ENCODE assay signal across 1 cellular context in genomic region chr9:128504485-128505413, GRCh38.
TF ChIP-seq lines count a peak whose summit lies in the region.

Gene GLE1 (plus strand): TSS chr9:128504719. CDS start chr9:128504806, 87 bp downstream.

TF ChIP-seq in K562, 482 proteins besides CTCF, POLR2A, EP300 and RAD21 (continued from another document and continues in another):
- TF ChIP-seq THAP12 (CRISPR knock-in tag; IDR thresholded peaks at IDR 0.05) (peak; percentile 53; the same call in 1 of the 2 replicates), NR3C1 (CRISPR knock-in tag; IDR thresholded peaks at IDR 0.05) (peak; percentile 22; the same call in 1 of the 2 replicates), FOXM1 (IDR thresholded peaks at IDR 0.05; ENCODE audit: low read depth) (no peak), FOXM1 (CRISPR knock-in tag; IDR thresholded peaks at IDR 0.05; ENCODE audit: low read depth) (0 out of 2 replicates have a peak, but pooled peaks have one; percentile 60), RBFOX2 (IDR thresholded peaks at IDR 0.05; ENCODE audit: low read depth, low read length) (peak; percentile 87), MYNN (IDR thresholded peaks at IDR 0.05) (peak; percentile 11; the same call in 1 of the 2 replicates), MYNN (CRISPR knock-in tag; IDR thresholded peaks at IDR 0.05) (no peak), ZBTB2 (IDR thresholded peaks at IDR 0.05) (peak; percentile 86), ELF2 (CRISPR knock-in tag; IDR thresholded peaks at IDR 0.05) (peak; percentile 92), GABPB1 (CRISPR knock-in tag; IDR thresholded peaks at IDR 0.05) (peak; percentile 79), HMGN3 (IDR thresholded peaks at IDR 0.05; ENCODE audit: borderline replicate concordance, extremely low read depth, insufficient read length, low read depth, low read length) (peak; percentile 80), GTF2A2 (tag; IDR thresholded peaks at IDR 0.05) (no peak), ZNF436 (CRISPR knock-in tag; IDR thresholded peaks at IDR 0.05) (no peak), ARID4B (CRISPR knock-in tag; IDR thresholded peaks at IDR 0.05) (peak; percentile 92), MEIS2 (IDR thresholded peaks at IDR 0.05; ENCODE audit: partially characterized antibody) (peak; percentile 78), FOXK2 (conservative IDR thresholded peaks at IDR 0.05 in 1 of 2, IDR thresholded peaks at IDR 0.05 in 1 of 2; ENCODE audit: low read depth in 2 of 2) (peak; percentile 37 to 38; a peak in 2 of 4 replicates), HNRNPLL (IDR thresholded peaks at IDR 0.05; ENCODE audit: low read depth, low read length, poor library complexity, severe bottlenecking) (peak; percentile 78), U2AF2 (optimal IDR thresholded peaks at IDR 0.05; ENCODE audit: low read depth, low read length) (no peak), TSHZ1 (CRISPR knock-in tag; IDR thresholded peaks at IDR 0.05) (no peak), ZBTB7A (IDR thresholded peaks at IDR 0.05; ENCODE audit: borderline replicate concordance, control insufficient read depth, low read depth, low read length) (peak; percentile 88; the same call in 1 of the 2 replicates), ZNF354B (CRISPR knock-in tag; IDR thresholded peaks at IDR 0.05) (no peak), CBFA2T2 (conservative IDR thresholded peaks at IDR 0.05) (no peak), ZNF644 (tag; IDR thresholded peaks at IDR 0.05; ENCODE audit: low read depth) (no peak), ZBED1 (IDR thresholded peaks at IDR 0.05) (peak; percentile 74; the same call in 1 of the 2 replicates), PHF20 (IDR thresholded peaks at IDR 0.05; ENCODE audit: partially characterized antibody) (peak; percentile 96), ZNF444 (CRISPR knock-in tag; IDR thresholded peaks at IDR 0.05) (no peak), ZBTB17 (CRISPR knock-in tag; IDR thresholded peaks at IDR 0.05) (peak; percentile 63), ETV6 (IDR thresholded peaks at IDR 0.05; ENCODE audit: borderline replicate concordance in 1 of 2, low read depth in 2 of 2, low read length in 1 of 2) (no peak), ETV6 (CRISPR knock-in tag; IDR thresholded peaks at IDR 0.05; ENCODE audit: borderline replicate concordance) (0 out of 2 replicates have a peak, but pooled peaks have one; percentile 13), NBN (IDR thresholded peaks at IDR 0.05; ENCODE audit: low read depth) (peak; percentile 65; the same call in 1 of the 2 replicates), L3MBTL2 (IDR thresholded peaks at IDR 0.05) (peak; percentile 84), HDAC2 (IDR thresholded peaks at IDR 0.05) (peak; percentile 69), TARDBP (IDR thresholded peaks at IDR 0.05) (peak; percentile 54; the same call in 1 of the 2 replicates), HDAC1 (IDR thresholded peaks at IDR 0.05) (peak in 1 of 2 experiments; percentile 89; a peak in 2 of 4 replicates), POLR2B (IDR thresholded peaks at IDR 0.05; ENCODE audit: low read depth, partially characterized antibody) (peak; percentile 82), GTF2E2 (tag; IDR thresholded peaks at IDR 0.05) (peak; percentile 55; the same call in 1 of the 2 replicates)
- TF ChIP-seq, protein P1, sequence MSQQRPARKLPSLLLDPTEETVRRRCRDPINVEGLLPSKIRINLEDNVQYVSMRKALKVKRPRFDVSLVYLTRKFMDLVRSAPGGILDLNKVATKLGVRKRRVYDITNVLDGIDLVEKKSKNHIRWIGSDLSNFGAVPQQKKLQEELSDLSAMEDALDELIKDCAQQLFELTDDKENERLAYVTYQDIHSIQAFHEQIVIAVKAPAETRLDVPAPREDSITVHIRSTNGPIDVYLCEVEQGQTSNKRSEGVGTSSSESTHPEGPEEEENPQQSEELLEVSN (IDR thresholded peaks at IDR 0.05; ENCODE audit: borderline replicate concordance in 1 of 2, extremely low read depth in 1 of 2, insufficient read depth in 1 of 2, insufficient read length in 1 of 2, low read depth in 1 of 2, low read length in 1 of 2, poor library complexity in 1 of 2, severe bottlenecking in 1 of 2), result peak; percentile 87 to 97
- TF ChIP-seq, protein P2, sequence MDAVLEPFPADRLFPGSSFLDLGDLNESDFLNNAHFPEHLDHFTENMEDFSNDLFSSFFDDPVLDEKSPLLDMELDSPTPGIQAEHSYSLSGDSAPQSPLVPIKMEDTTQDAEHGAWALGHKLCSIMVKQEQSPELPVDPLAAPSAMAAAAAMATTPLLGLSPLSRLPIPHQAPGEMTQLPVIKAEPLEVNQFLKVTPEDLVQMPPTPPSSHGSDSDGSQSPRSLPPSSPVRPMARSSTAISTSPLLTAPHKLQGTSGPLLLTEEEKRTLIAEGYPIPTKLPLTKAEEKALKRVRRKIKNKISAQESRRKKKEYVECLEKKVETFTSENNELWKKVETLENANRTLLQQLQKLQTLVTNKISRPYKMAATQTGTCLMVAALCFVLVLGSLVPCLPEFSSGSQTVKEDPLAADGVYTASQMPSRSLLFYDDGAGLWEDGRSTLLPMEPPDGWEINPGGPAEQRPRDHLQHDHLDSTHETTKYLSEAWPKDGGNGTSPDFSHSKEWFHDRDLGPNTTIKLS (IDR thresholded peaks at IDR 0.05; ENCODE audit: borderline replicate concordance, low read depth), result peak; percentile 20; the same call in 1 of the 2 replicates
- TF ChIP-seq, protein P3, sequence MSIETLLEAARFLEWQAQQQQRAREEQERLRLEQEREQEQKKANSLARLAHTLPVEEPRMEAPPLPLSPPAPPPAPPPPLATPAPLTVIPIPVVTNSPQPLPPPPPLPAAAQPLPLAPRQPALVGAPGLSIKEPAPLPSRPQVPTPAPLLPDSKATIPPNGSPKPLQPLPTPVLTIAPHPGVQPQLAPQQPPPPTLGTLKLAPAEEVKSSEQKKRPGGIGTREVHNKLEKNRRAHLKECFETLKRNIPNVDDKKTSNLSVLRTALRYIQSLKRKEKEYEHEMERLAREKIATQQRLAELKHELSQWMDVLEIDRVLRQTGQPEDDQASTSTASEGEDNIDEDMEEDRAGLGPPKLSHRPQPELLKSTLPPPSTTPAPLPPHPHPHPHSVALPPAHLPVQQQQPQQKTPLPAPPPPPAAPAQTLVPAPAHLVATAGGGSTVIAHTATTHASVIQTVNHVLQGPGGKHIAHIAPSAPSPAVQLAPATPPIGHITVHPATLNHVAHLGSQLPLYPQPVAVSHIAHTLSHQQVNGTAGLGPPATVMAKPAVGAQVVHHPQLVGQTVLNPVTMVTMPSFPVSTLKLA (conservative IDR thresholded peaks at IDR 0.05), result peak; percentile 56 to 77
- TF ChIP-seq, protein P4, sequence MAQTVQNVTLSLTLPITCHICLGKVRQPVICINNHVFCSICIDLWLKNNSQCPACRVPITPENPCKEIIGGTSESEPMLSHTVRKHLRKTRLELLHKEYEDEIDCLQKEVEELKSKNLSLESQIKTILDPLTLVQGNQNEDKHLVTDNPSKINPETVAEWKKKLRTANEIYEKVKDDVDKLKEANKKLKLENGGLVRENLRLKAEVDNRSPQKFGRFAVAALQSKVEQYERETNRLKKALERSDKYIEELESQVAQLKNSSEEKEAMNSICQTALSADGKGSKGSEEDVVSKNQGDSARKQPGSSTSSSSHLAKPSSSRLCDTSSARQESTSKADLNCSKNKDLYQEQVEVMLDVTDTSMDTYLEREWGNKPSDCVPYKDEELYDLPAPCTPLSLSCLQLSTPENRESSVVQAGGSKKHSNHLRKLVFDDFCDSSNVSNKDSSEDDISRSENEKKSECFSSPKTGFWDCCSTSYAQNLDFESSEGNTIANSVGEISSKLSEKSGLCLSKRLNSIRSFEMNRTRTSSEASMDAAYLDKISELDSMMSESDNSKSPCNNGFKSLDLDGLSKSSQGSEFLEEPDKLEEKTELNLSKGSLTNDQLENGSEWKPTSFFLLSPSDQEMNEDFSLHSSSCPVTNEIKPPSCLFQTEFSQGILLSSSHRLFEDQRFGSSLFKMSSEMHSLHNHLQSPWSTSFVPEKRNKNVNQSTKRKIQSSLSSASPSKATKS (CRISPR knock-in tag; IDR thresholded peaks at IDR 0.05), result no peak
- TF ChIP-seq, protein P5, sequence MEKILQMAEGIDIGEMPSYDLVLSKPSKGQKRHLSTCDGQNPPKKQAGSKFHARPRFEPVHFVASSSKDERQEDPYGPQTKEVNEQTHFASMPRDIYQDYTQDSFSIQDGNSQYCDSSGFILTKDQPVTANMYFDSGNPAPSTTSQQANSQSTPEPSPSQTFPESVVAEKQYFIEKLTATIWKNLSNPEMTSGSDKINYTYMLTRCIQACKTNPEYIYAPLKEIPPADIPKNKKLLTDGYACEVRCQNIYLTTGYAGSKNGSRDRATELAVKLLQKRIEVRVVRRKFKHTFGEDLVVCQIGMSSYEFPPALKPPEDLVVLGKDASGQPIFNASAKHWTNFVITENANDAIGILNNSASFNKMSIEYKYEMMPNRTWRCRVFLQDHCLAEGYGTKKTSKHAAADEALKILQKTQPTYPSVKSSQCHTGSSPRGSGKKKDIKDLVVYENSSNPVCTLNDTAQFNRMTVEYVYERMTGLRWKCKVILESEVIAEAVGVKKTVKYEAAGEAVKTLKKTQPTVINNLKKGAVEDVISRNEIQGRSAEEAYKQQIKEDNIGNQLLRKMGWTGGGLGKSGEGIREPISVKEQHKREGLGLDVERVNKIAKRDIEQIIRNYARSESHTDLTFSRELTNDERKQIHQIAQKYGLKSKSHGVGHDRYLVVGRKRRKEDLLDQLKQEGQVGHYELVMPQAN (IDR thresholded peaks at IDR 0.05; ENCODE audit: borderline replicate concordance), result peak; percentile 93
